Comparison of ENCODE assay signal across 17 cellular contexts in genomic region chr1:44637590-44638411, GRCh38. TPM values are rescaled to one million over a fixed set of nuclear protein-coding genes. Genes with fewer than 3 reads are reported as not detected.
DNase-seq lines count a peak whose midpoint lies in the region; ATAC-seq and TF ChIP-seq lines count a peak whose summit lies in the region.
"Had no signal": no experiment of that assay in that cellular context is flagged by ENCODE, and none has a peak within 500 bp of the region (broad histone marks: within the 10 kb centered on the region; RNA-seq: fewer than 3 reads in every experiment).

No MANE protein-coding gene starts in this region.

- intact Hi-C loops in posterior vena cava (cut with DNase I) = no loop called here

- DNase-seq in DMS79 treated with DMSO at 0.1 percent for 48 hours (lab: John Stamatoyannopoulos, UW) (peak; percentile 79), NCI-H82 treated with DMSO at 0.1 percent for 48 hours (lab: John Stamatoyannopoulos, UW; ENCODE audit: unreplicated experiment) (peak; percentile 61), ecto neural progenitor cell (ENCODE audit: low spot score) (peak; percentile 70), posterior vena cava (ENCODE audit: low spot score) (peak; percentile 74), GM20000 (ENCODE audit: low spot score) (no peak)
- DNase-seq in stimulated activated naive CD8-positive, alpha-beta T cell treated with anti-CD3 and anti-CD28 coated beads, Interleukin-15, amount 100 ng/mL, for 72 hours = no peak
- DNase-seq in stimulated activated naive CD4-positive, alpha-beta T cell (lab: John Stamatoyannopoulos, UW) = no peak
- DNase-seq: activated CD8-positive, alpha-beta memory T cell treated with anti-CD3 and anti-CD28 coated beads, Interleukin-2, amount 10 ng/mL, durations not matched to agents 7 days and 5 days; activated gamma-delta T cell; anterior cingulate cortex; natural killer cell; NCI-H1417 treated with DMSO at 0.1 percent for 48 hours; stimulated activated CD4-positive, alpha-beta T cell treated with anti-CD3 and anti-CD28 coated beads, Interleukin-1b, Interleukin-23, amount 100 ng/mL, for 48 hours had no signal

- peak overlapping the region in 1 of 2 donors; percentile 89 for H3K27ac Mint-ChIP-seq in stimulated activated naive CD8-positive, alpha-beta T cell treated with anti-CD3 and anti-CD28 coated beads, Interleukin-15, amount 100 ng/mL, for 72 hours
- H3K27ac Mint-ChIP-seq: activated CD8-positive, alpha-beta memory T cell treated with anti-CD3 and anti-CD28 coated beads, Interleukin-2, amount 10 ng/mL, durations not matched to agents 7 days and 5 days; natural killer cell; T-helper 1 cell treated with Interleukin-12 subunit alpha and Interleukin-12 subunit beta and Interleukin-4 antibody, amounts not matched to agents 30 μg/mL and 1 μg/mL, for 36 hours had no signal

- ATAC-seq in stimulated activated naive CD8-positive, alpha-beta T cell treated with anti-CD3 and anti-CD28 coated beads, Interleukin-15, amount 100 ng/mL, for 72 hours = no peak
- ATAC-seq: activated CD4-positive, CD25-positive, alpha-beta regulatory T cell treated with anti-CD3 and anti-CD28 coated beads, Interleukin-2, amount 50 U/mL, for 24 hours; activated CD8-positive, alpha-beta memory T cell treated with anti-CD3 and anti-CD28 coated beads, Interleukin-2, amount 10 ng/mL, durations not matched to agents 7 days and 5 days; gastroesophageal sphincter; natural killer cell had no signal

- H3K9me3 Mint-ChIP-seq in stimulated activated naive CD8-positive, alpha-beta T cell treated with anti-CD3 and anti-CD28 coated beads, Interleukin-15, amount 100 ng/mL, for 72 hours = no peaks in the 10 kb centered on the region
- H3K9me3 Mint-ChIP-seq: natural killer cell; T-helper 1 cell treated with Interleukin-12 subunit alpha and Interleukin-12 subunit beta and Interleukin-4 antibody, amounts not matched to agents 30 μg/mL and 1 μg/mL, for 36 hours had no signal

- H3K27me3 Mint-ChIP-seq in stimulated activated naive CD8-positive, alpha-beta T cell treated with anti-CD3 and anti-CD28 coated beads, Interleukin-15, amount 100 ng/mL, for 72 hours = no peaks in the 10 kb centered on the region
- H3K27me3 Mint-ChIP-seq: activated CD8-positive, alpha-beta memory T cell treated with anti-CD3 and anti-CD28 coated beads, Interleukin-2, amount 10 ng/mL, durations not matched to agents 7 days and 5 days had no signal

- H3K4me3 Mint-ChIP-seq in stimulated activated naive CD8-positive, alpha-beta T cell treated with anti-CD3 and anti-CD28 coated beads, Interleukin-15, amount 100 ng/mL, for 72 hours = no peak overlapping the region
- H3K4me3 Mint-ChIP-seq: activated CD8-positive, alpha-beta memory T cell treated with anti-CD3 and anti-CD28 coated beads, Interleukin-2, amount 10 ng/mL, durations not matched to agents 7 days and 5 days; natural killer cell; T-helper 1 cell treated with Interleukin-12 subunit alpha and Interleukin-12 subunit beta and Interleukin-4 antibody, amounts not matched to agents 30 μg/mL and 1 μg/mL, for 36 hours had no signal

- TF ChIP-seq CTCF in GM20000 (IDR thresholded peaks at IDR 0.05; ENCODE audit: extremely low read depth, missing control alignments) = no peak

- H3K4me1 Mint-ChIP-seq in stimulated activated naive CD8-positive, alpha-beta T cell treated with anti-CD3 and anti-CD28 coated beads, Interleukin-15, amount 100 ng/mL, for 72 hours = peaks cover 35% of the 10 kb centered on the region

RNA-seq across cellular contexts. Expression of gene TMEM53, which starts 36.5 kb away (rescaled TPM):
- total RNA-seq in posterior vena cava = 1 to 10 TPM; 3.8 to 5.3 TPM

RNA-seq across cellular contexts. Expression of gene ARMH1, which starts 36.7 kb away (rescaled TPM):
- 1 to 10 TPM; 1.0 to 1.6 TPM for total RNA-seq in posterior vena cava
- total RNA-seq: endothelial cell of umbilical vein had no signal

Comparison
In these comparisons a context has a peak if more than half of its experiments do, and no peak if none do; other contexts are left out.
1. DNase-seq: peak in DMS79 treated with DMSO at 0.1 percent for 48 hours (single experiment), NCI-H82 treated with DMSO at 0.1 percent for 48 hours (single experiment), ecto neural progenitor cell (single experiment) and posterior vena cava (single experiment); none in stimulated activated naive CD8-positive, alpha-beta T cell treated with anti-CD3 and anti-CD28 coated beads, Interleukin-15, amount 100 ng/mL, for 72 hours (0 of 2), stimulated activated naive CD4-positive, alpha-beta T cell (0 of 6) and GM20000 (single experiment).